ENCODE assay signal across 8 cellular contexts in the genomic region with DNA sequence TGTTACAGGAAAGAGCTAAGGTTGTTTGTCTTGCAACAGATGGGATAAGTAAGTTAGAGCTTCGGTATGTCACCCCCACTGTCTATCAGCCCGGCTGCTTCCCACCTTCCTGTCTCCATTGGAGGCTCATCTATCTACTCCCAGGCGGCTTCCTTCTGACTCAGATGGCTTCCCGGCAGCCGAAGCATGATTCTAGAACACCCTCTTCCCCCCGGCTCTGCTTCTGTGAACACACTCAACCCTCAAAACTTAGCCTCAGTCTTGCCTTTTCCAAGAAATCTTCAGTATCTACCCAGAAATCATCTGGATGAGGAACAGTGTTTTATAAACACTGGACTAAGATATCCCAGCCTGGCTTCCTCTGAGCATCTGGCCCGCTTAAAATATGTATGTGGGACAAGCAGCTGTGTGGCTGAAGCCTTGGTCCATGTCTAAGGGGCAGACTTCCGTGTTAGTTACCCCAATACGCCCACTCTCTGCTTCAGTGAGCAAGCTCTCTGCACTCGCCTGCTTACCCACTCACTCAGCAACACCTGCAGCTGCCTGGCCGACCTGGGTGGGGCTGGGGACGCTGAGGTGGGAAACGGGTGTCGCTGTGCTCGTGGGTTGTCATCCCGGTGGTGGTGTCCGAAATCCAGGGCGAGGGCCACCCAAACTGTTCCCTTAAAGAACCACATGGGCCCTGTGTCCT. TPM values are rescaled to one million over a fixed set of nuclear protein-coding genes. Genes with fewer than 3 reads are reported as not detected.
DNase-seq lines count a peak whose midpoint lies in the region; ATAC-seq lines count a peak whose summit lies in the region.

No MANE protein-coding gene starts in this region.

- H3K4me2 ChIP-seq in skeletal muscle satellite cell (ENCODE audit: low read length) = peak overlapping the region; percentile 71

- peak overlapping the region; percentile 32 for H3K9ac ChIP-seq in skeletal muscle satellite cell (ENCODE audit: low read depth, low read length)

- H3K36me3 ChIP-seq in skeletal muscle satellite cell (ENCODE audit: insufficient read depth, low read length) = no peaks in the 10 kb centered on the region

- peak; percentile 68 for ATAC-seq in GM19372 (IDR thresholded peaks at IDR 0.05; ENCODE audit: low read depth, unreplicated experiment)
- ATAC-seq in GM21529 (IDR thresholded peaks at IDR 0.05; ENCODE audit: unreplicated experiment) = no peak

- peaks cover 27% of the 10 kb centered on the region for H3K4me1 ChIP-seq in skeletal muscle satellite cell (ENCODE audit: control insufficient read depth, insufficient read depth, low read length)

- no peaks in the 10 kb centered on the region for H3K27me3 ChIP-seq in skeletal muscle satellite cell (ENCODE audit: control insufficient read depth, insufficient read depth, low read length)

- H3K4me3 ChIP-seq in skeletal muscle satellite cell (ENCODE audit: low read length) = peak overlapping the region; percentile 26

- no peaks in the 10 kb centered on the region for H3K9me3 ChIP-seq in skeletal muscle satellite cell (replicated peaks; ENCODE audit: low read length)

- DNase-seq in RPMI7951 (ENCODE audit: low read depth) (peak; percentile 47), germinal center (ENCODE audit: low spot score) (peak; percentile 32), H4 (ENCODE audit: low spot score) (no peak), amniotic stem cell (lab: John Stamatoyannopoulos, UW) (no peak), AML-193 (lab: John Stamatoyannopoulos, UW) (no peak)

RNA-seq across cellular contexts. Expression of a gene that starts 12.0 kb away (rescaled TPM):
- total RNA-seq in RPMI7951 (2014; rRNA removed; shearing (Covaris generic)) = 0.49 TPM in 1 of 2 replicates, not detected in the other
- 1.5 and 1.8 TPM in 2 replicates for total RNA-seq in skeletal muscle satellite cell (2012; rRNA removed)
- 0.35 TPM in 1 of 2 replicates, not detected in the other for total RNA-seq in H4 (2014; rRNA removed; shearing (Covaris generic))

Comparison
In these comparisons a context has a peak if more than half of its experiments do, and no peak if none do; other contexts are left out.
1. DNase-seq: peak in RPMI7951 (single experiment) and germinal center (single experiment); none in H4 (single experiment), amniotic stem cell (single experiment) and AML-193 (0 of 2).